Comparison of ENCODE assay signal across 8 cellular contexts in genomic region chr1:152034654-152035405, GRCh38. TPM values are rescaled to one million over a fixed set of nuclear protein-coding genes. Genes with fewer than 3 reads are reported as not detected.
DNase-seq lines count a peak whose midpoint lies in the region; ATAC-seq and TF ChIP-seq lines count a peak whose summit lies in the region.

No MANE protein-coding gene starts in this region.

- peak; percentile 43 for ATAC-seq in HG02610 (IDR thresholded peaks at IDR 0.05; ENCODE audit: unreplicated experiment)
- peak; percentile 72 for ATAC-seq in mucosa of descending colon
- no peak for ATAC-seq in HG03439 (IDR thresholded peaks at IDR 0.05; ENCODE audit: unreplicated experiment)

- H3K27ac ChIP-seq in effector memory CD4-positive, alpha-beta T cell (ENCODE audit: insufficient read depth, low read length, poor library complexity, severe bottlenecking): peak overlapping the region; percentile 95

- POLR2A ChIA-PET in activated CD4-positive, alpha-beta T cell treated with anti-CD3 and anti-CD28 coated beads, Interleukin-2, amount 10 ng/mL, durations not matched to agents 7 days and 5 days (lab: Charles Lee): no interaction called here

- H3K9me3 Mint-ChIP-seq in activated CD4-positive, alpha-beta T cell treated with anti-CD3 and anti-CD28 coated beads, Interleukin-2, amount 10 ng/mL, durations not matched to agents 7 days and 5 days: peaks cover 3% of the 10 kb centered on the region

- DNase-seq in GM03348 (ENCODE audit: low spot score): peak; percentile 75
- DNase-seq in NCI-H526 (lab: John Stamatoyannopoulos, UW): peak; percentile 93
- DNase-seq in activated CD4-positive, alpha-beta T cell treated with anti-CD3 and anti-CD28 coated beads, Interleukin-2, amount 10 ng/mL, durations not matched to agents 7 days and 5 days: peak; percentile 73
- DNase-seq in effector memory CD4-positive, alpha-beta T cell: peak; percentile 50 to 64 (median 59)
- peak; percentile 64 to 77 (median 73) for DNase-seq in mucosa of descending colon
- peak; percentile 52 for DNase-seq in stimulated activated naive CD4-positive, alpha-beta T cell treated with Interleukin-2 at 50 U/mL for 16 hours (lab: John Stamatoyannopoulos, UW)

- H3K27ac Mint-ChIP-seq in activated CD4-positive, alpha-beta T cell treated with anti-CD3 and anti-CD28 coated beads, Interleukin-2, amount 10 ng/mL, durations not matched to agents 7 days and 5 days: peak overlapping the region; percentile 99

- H3K27me3 ChIP-seq in effector memory CD4-positive, alpha-beta T cell (replicated peaks; ENCODE audit: control insufficient read depth, insufficient read depth, low read length, poor library complexity, severe bottlenecking): no peaks in the 10 kb centered on the region

- H3K4me3 Mint-ChIP-seq in activated CD4-positive, alpha-beta T cell treated with anti-CD3 and anti-CD28 coated beads, Interleukin-2, amount 10 ng/mL, durations not matched to agents 7 days and 5 days: peak overlapping the region; percentile 98

- H3K4me3 ChIP-seq in effector memory CD4-positive, alpha-beta T cell (ENCODE audit: insufficient read depth, low read depth, low read length, poor library complexity, severe bottlenecking): peak overlapping the region; percentile 79
- H3K4me3 ChIP-seq in mucosa of descending colon: no peak overlapping the region

- peaks cover 35% of the 10 kb centered on the region for H3K4me1 ChIP-seq in effector memory CD4-positive, alpha-beta T cell (ENCODE audit: control insufficient read depth, insufficient read depth, low read length, poor library complexity, severe bottlenecking)
- peaks cover 21% of the 10 kb centered on the region for H3K4me1 ChIP-seq in mucosa of descending colon (ENCODE audit: low read depth)

- CTCF ChIA-PET in activated CD4-positive, alpha-beta T cell treated with anti-CD3 and anti-CD28 coated beads, Interleukin-2, amount 10 ng/mL, durations not matched to agents 7 days and 5 days (lab: Charles Lee): interaction anchor here (0.6 to 5.3 kb wide), 19 partner anchors 11 to 424 kb away, joined by 3 to 68 read pairs (median 4); no protein-coding TSS in a partner anchor

- TF ChIP-seq CTCF in mucosa of descending colon (IDR thresholded peaks at IDR 0.05): peak; percentile 67

- peaks cover 55% of the 10 kb centered on the region for H3K36me3 Mint-ChIP-seq in activated CD4-positive, alpha-beta T cell treated with anti-CD3 and anti-CD28 coated beads, Interleukin-2, amount 10 ng/mL, durations not matched to agents 7 days and 5 days (ENCODE audit: low read depth)

- no peaks in the 10 kb centered on the region for H3K27me3 Mint-ChIP-seq in activated CD4-positive, alpha-beta T cell treated with anti-CD3 and anti-CD28 coated beads, Interleukin-2, amount 10 ng/mL, durations not matched to agents 7 days and 5 days

- peaks cover 51% of the 10 kb centered on the region for H3K4me1 Mint-ChIP-seq in activated CD4-positive, alpha-beta T cell treated with anti-CD3 and anti-CD28 coated beads, Interleukin-2, amount 10 ng/mL, durations not matched to agents 7 days and 5 days

- intact Hi-C loops in mucosa of descending colon (cut with DNase I, micrococcal nuclease): no loop called here

- H3K9me3 ChIP-seq in effector memory CD4-positive, alpha-beta T cell (ENCODE audit: control insufficient read depth, low read length): no peaks in the 10 kb centered on the region
- no peaks in the 10 kb centered on the region for H3K9me3 ChIP-seq in mucosa of descending colon

- peaks cover 35% of the 10 kb centered on the region for H3K36me3 ChIP-seq in effector memory CD4-positive, alpha-beta T cell (ENCODE audit: control insufficient read depth, insufficient read depth, low read length)
- no peaks in the 10 kb centered on the region for H3K36me3 ChIP-seq in mucosa of descending colon (ENCODE audit: low read depth)

RNA-seq across cellular contexts. Expression of gene S100A11, which starts 2.0 kb away (rescaled TPM):
- 100 to 1,000 TPM; 367 to 412 TPM for total RNA-seq in activated CD4-positive, alpha-beta T cell treated with anti-CD3 and anti-CD28 coated beads, Interleukin-2, amount 10 ng/mL, durations not matched to agents 7 days and 5 days
- 100 to 1,000 TPM in 1 of 3 donors, 10 to 100 TPM in 2; 88.8 to 230 (median 93.8) TPM for total RNA-seq in mucosa of descending colon

RNA-seq across cellular contexts. Expression of gene S100A10, which starts 41.2 kb away (rescaled TPM):
- 100 to 1,000 TPM; 561 to 662 TPM for total RNA-seq in activated CD4-positive, alpha-beta T cell treated with anti-CD3 and anti-CD28 coated beads, Interleukin-2, amount 10 ng/mL, durations not matched to agents 7 days and 5 days
- total RNA-seq in mucosa of descending colon: 1,000 to 10,000 TPM in 2 of 3 donors, 100 to 1,000 TPM in 1; 540 to 1,335 (median 1,083) TPM

RNA-seq across cellular contexts. Expression of gene TCHHL1, which starts 54.0 kb away (rescaled TPM):
- not detected for total RNA-seq in activated CD4-positive, alpha-beta T cell treated with anti-CD3 and anti-CD28 coated beads, Interleukin-2, amount 10 ng/mL, durations not matched to agents 7 days and 5 days
- total RNA-seq in mucosa of descending colon: not detected
